18 cellular contexts compared by ENCODE assay signal in genomic region chr10:15738237-15738928, GRCh38. TPM values are rescaled to one million over a fixed set of nuclear protein-coding genes. Genes with fewer than 3 reads are reported as not detected.
DNase-seq lines count a peak whose midpoint lies in the region; ATAC-seq and TF ChIP-seq lines count a peak whose summit lies in the region.
"Had no signal": no experiment of that assay in that cellular context is flagged by ENCODE, and none has a peak within 500 bp of the region (broad histone marks: within the 10 kb centered on the region; RNA-seq: fewer than 3 reads in every experiment).

No MANE protein-coding gene starts in this region.

- peak overlapping the region; percentile 19 for H3K27ac ChIP-seq in skeletal muscle tissue (ENCODE audit: low read depth, low read length)
- no peak overlapping the region for H3K27ac ChIP-seq in WERI-Rb-1

- no peak overlapping the region for H3K9ac ChIP-seq in skeletal muscle tissue (ENCODE audit: low read depth in 1 of 3, low read length in 3 of 3)

- DNase-seq in Ammon's horn (ENCODE audit: low spot score) (peak; percentile 26), brain pericyte (ENCODE audit: low read depth, low spot score) (peak; percentile 38), left ventricle myocardium superior (peak; percentile 47), WERI-Rb-1 (no peak), posterior vena cava (ENCODE audit: low spot score) (no peak)
- DNase-seq in activated naive CD4-positive, alpha-beta T cell treated with anti-CD3 and anti-CD28 coated beads, Interleukin-2, amount 10 ng/mL, durations not matched to agents 7 days and 5 days, result no peak
- DNase-seq: activated CD8-positive, alpha-beta memory T cell treated with anti-CD3 and anti-CD28 coated beads, Interleukin-2, amount 50 U/mL, for 48 hours; activated naive CD8-positive, alpha-beta T cell treated with anti-CD3 and anti-CD28 coated beads, Interleukin-2, amount 10 ng/mL, durations not matched to agents 7 days and 5 days; dermis blood vessel endothelial cell; NCI-H1048; NCI-H446 treated with DMSO at 0.1 percent for 48 hours; small intestine; SW 1271 had no signal

- H3K27me3 ChIP-seq in skeletal muscle tissue (ENCODE audit: control insufficient read depth in 3 of 3, insufficient read depth in 3 of 3, low read length in 3 of 3) (peaks cover 0 to 9% (median 7%) of the 10 kb centered on the region in 3 donors), WERI-Rb-1 (ENCODE audit: insufficient read depth, low read depth, severe bottlenecking) (no peaks in the 10 kb centered on the region)

- peaks cover 2 to 4% (median 3%) of the 10 kb centered on the region in 3 donors for H3K4me1 ChIP-seq in skeletal muscle tissue (ENCODE audit: control insufficient read depth in 3 of 3, insufficient read depth in 3 of 3, low read length in 3 of 3)

- CTCF ChIA-PET in activated naive CD4-positive, alpha-beta T cell treated with anti-CD3 and anti-CD28 coated beads, Interleukin-2, amount 10 ng/mL, durations not matched to agents 7 days and 5 days (lab: Charles Lee), result interaction anchor here (1.0 kb wide), 1 partner anchor 12 kb away, joined by 3 read pairs; no protein-coding TSS in a partner anchor

- H3K9me3 Mint-ChIP-seq in activated naive CD4-positive, alpha-beta T cell treated with anti-CD3 and anti-CD28 coated beads, Interleukin-2, amount 10 ng/mL, durations not matched to agents 7 days and 5 days, result no peaks in the 10 kb centered on the region
- H3K9me3 Mint-ChIP-seq: activated naive CD8-positive, alpha-beta T cell treated with anti-CD3 and anti-CD28 coated beads, Interleukin-2, amount 10 ng/mL, durations not matched to agents 7 days and 5 days; natural killer cell treated with Interleukin-12 subunit alpha and Interleukin-12 subunit beta and Interleukin-15 and Interleukin-18, amount 100 ng/mL, for 72 hours had no signal

- ATAC-seq in left ventricle myocardium superior, result peak; percentile 85
- ATAC-seq in GM21367 (IDR thresholded peaks at IDR 0.05; ENCODE audit: unreplicated experiment), result no peak
- ATAC-seq: activated CD4-positive, CD25-positive, alpha-beta regulatory T cell treated with anti-CD3 and anti-CD28 coated beads, Interleukin-2, amount 50 U/mL, for 24 hours; natural killer cell treated with Interleukin-12 subunit alpha and Interleukin-12 subunit beta and Interleukin-15 and Interleukin-18, amount 100 ng/mL, for 72 hours had no signal

- H3K4me3 Mint-ChIP-seq in activated naive CD4-positive, alpha-beta T cell treated with anti-CD3 and anti-CD28 coated beads, Interleukin-2, amount 10 ng/mL, durations not matched to agents 7 days and 5 days, result no peak overlapping the region
- H3K4me3 Mint-ChIP-seq: activated naive CD8-positive, alpha-beta T cell treated with anti-CD3 and anti-CD28 coated beads, Interleukin-2, amount 10 ng/mL, durations not matched to agents 7 days and 5 days; natural killer cell treated with Interleukin-12 subunit alpha and Interleukin-12 subunit beta and Interleukin-15 and Interleukin-18, amount 100 ng/mL, for 72 hours had no signal

- H3K4me3 ChIP-seq in skeletal muscle tissue (ENCODE audit: low read length in 3 of 3), result peak overlapping the region in 1 of 3 donors; percentile 7
- H3K4me3 ChIP-seq in WERI-Rb-1 (ENCODE audit: low read depth, low read length), result no peak overlapping the region

- no peaks in the 10 kb centered on the region for H3K4me1 Mint-ChIP-seq in activated naive CD4-positive, alpha-beta T cell treated with anti-CD3 and anti-CD28 coated beads, Interleukin-2, amount 10 ng/mL, durations not matched to agents 7 days and 5 days
- H3K4me1 Mint-ChIP-seq: activated naive CD8-positive, alpha-beta T cell treated with anti-CD3 and anti-CD28 coated beads, Interleukin-2, amount 10 ng/mL, durations not matched to agents 7 days and 5 days had no signal

- TF ChIP-seq CTCF in WERI-Rb-1 (IDR thresholded peaks at IDR 0.05; ENCODE audit: low read depth, low read length), result no peak

- intact Hi-C loops in left ventricle myocardium superior (cut with micrococcal nuclease) (no loop called here), posterior vena cava (cut with DNase I) (loop anchor here in 1 of 2 donors (5.0 kb wide), 1 partner anchor 44 kb away; no protein-coding TSS in a partner anchor)

- H3K36me3 ChIP-seq in skeletal muscle tissue (ENCODE audit: control insufficient read depth in 3 of 3, insufficient read depth in 3 of 3, low read length in 3 of 3), result no peaks in the 10 kb centered on the region
- H3K36me3 ChIP-seq in WERI-Rb-1, result no peaks in the 10 kb centered on the region

- no peaks in the 10 kb centered on the region for H3K36me3 Mint-ChIP-seq in activated naive CD4-positive, alpha-beta T cell treated with anti-CD3 and anti-CD28 coated beads, Interleukin-2, amount 10 ng/mL, durations not matched to agents 7 days and 5 days
- H3K36me3 Mint-ChIP-seq: activated naive CD8-positive, alpha-beta T cell treated with anti-CD3 and anti-CD28 coated beads, Interleukin-2, amount 10 ng/mL, durations not matched to agents 7 days and 5 days; natural killer cell treated with Interleukin-12 subunit alpha and Interleukin-12 subunit beta and Interleukin-15 and Interleukin-18, amount 100 ng/mL, for 72 hours had no signal

- H3K9me3 ChIP-seq in skeletal muscle tissue (ENCODE audit: control insufficient read depth in 3 of 3, low read length in 3 of 3), result no peaks in the 10 kb centered on the region
- H3K9me3 ChIP-seq in WERI-Rb-1 (ENCODE audit: severe bottlenecking), result no peaks in the 10 kb centered on the region

- no peak overlapping the region for H3K27ac Mint-ChIP-seq in activated naive CD4-positive, alpha-beta T cell treated with anti-CD3 and anti-CD28 coated beads, Interleukin-2, amount 10 ng/mL, durations not matched to agents 7 days and 5 days
- H3K27ac Mint-ChIP-seq: activated naive CD8-positive, alpha-beta T cell treated with anti-CD3 and anti-CD28 coated beads, Interleukin-2, amount 10 ng/mL, durations not matched to agents 7 days and 5 days; natural killer cell treated with Interleukin-12 subunit alpha and Interleukin-12 subunit beta and Interleukin-15 and Interleukin-18, amount 100 ng/mL, for 72 hours had no signal

- H3K27me3 Mint-ChIP-seq in activated naive CD4-positive, alpha-beta T cell treated with anti-CD3 and anti-CD28 coated beads, Interleukin-2, amount 10 ng/mL, durations not matched to agents 7 days and 5 days, result peaks cover 6% of the 10 kb centered on the region

RNA-seq across cellular contexts. Expression of gene ITGA8, which starts 18.7 kb away (rescaled TPM):
- 0.82 TPM for total RNA-seq in left ventricle myocardium superior
- 9.4 TPM for total RNA-seq in skeletal muscle tissue
- 100 to 1,000 TPM; 221 to 227 TPM for total RNA-seq in posterior vena cava
- total RNA-seq: activated naive CD8-positive, alpha-beta T cell treated with anti-CD3 and anti-CD28 coated beads, Interleukin-2, amount 10 ng/mL, durations not matched to agents 7 days and 5 days; natural killer cell treated with Interleukin-12 subunit alpha and Interleukin-12 subunit beta and Interleukin-15 and Interleukin-18, amount 100 ng/mL, for 72 hours; OCI-LY7 had no signal

Comparison
In these comparisons a context has a peak if more than half of its experiments do, and no peak if none do; other contexts are left out.
1. DNase-seq: peak in Ammon's horn (single experiment), brain pericyte (single experiment) and left ventricle myocardium superior (single experiment); none in WERI-Rb-1 (single experiment), posterior vena cava (single experiment) and activated naive CD4-positive, alpha-beta T cell treated with anti-CD3 and anti-CD28 coated beads, Interleukin-2, amount 10 ng/mL, durations not matched to agents 7 days and 5 days (single experiment).
2. RNA of gene ITGA8, which starts 18.7 kb away (total RNA-seq): 221 to 227 TPM in posterior vena cava; 9.4 TPM in skeletal muscle tissue (single experiment) and 0.82 TPM in left ventricle myocardium superior (single experiment); every median in the first group is over 10 times any median in the second.